In genomic region chr17:78383725-78384471, GRCh38 we compare ENCODE assay signal across 8 cellular contexts. TPM values are rescaled to one million over a fixed set of nuclear protein-coding genes. Genes with fewer than 3 reads are reported as not detected.
DNase-seq lines count a peak whose midpoint lies in the region; ATAC-seq and TF ChIP-seq lines count a peak whose summit lies in the region.

No MANE protein-coding gene starts in this region.

- peaks cover 20% of the 10 kb centered on the region for H3K36me3 Mint-ChIP-seq in CD4-positive, alpha-beta T cell (ENCODE audit: low read depth)
- H3K36me3 Mint-ChIP-seq in endodermal cell (ENCODE audit: low read depth), result peaks cover 20% of the 10 kb centered on the region
- peaks cover 0 to 40% (median 0%) of the 10 kb centered on the region in 3 donors for H3K36me3 Mint-ChIP-seq in naive thymus-derived CD8-positive, alpha-beta T cell

- H3K9me3 Mint-ChIP-seq in CD4-positive, alpha-beta T cell, result no peaks in the 10 kb centered on the region
- no peaks in the 10 kb centered on the region for H3K9me3 Mint-ChIP-seq in endodermal cell
- H3K9me3 Mint-ChIP-seq in naive thymus-derived CD8-positive, alpha-beta T cell, result no peaks in the 10 kb centered on the region

- H3K27me3 Mint-ChIP-seq in CD4-positive, alpha-beta T cell, result no peaks in the 10 kb centered on the region
- no peaks in the 10 kb centered on the region for H3K27me3 Mint-ChIP-seq in endodermal cell (ENCODE audit: insufficient read depth)
- H3K27me3 Mint-ChIP-seq in naive thymus-derived CD8-positive, alpha-beta T cell, result no peaks in the 10 kb centered on the region

- H3K36me3 ChIP-seq in endodermal cell (ENCODE audit: control insufficient read depth, insufficient read depth, low read length), result peaks cover 11% of the 10 kb centered on the region
- no peaks in the 10 kb centered on the region for H3K36me3 ChIP-seq in thyroid gland

- intact Hi-C loops in CD4-positive, alpha-beta T cell (cut with DNase I, micrococcal nuclease), result loop anchor here (5.0 kb wide), 2 partner anchors 33 to 38 kb away; no protein-coding TSS in a partner anchor
- intact Hi-C loops in thyroid gland (cut with DNase I), result no loop called here

- H3K4me3 Mint-ChIP-seq in CD4-positive, alpha-beta T cell, result peak overlapping the region; percentile 79
- H3K4me3 Mint-ChIP-seq in endodermal cell, result no peak overlapping the region
- H3K4me3 Mint-ChIP-seq in naive thymus-derived CD8-positive, alpha-beta T cell, result peak overlapping the region; percentile 4 to 83 (median 68)

- no peak overlapping the region for H3K9ac ChIP-seq in endodermal cell (ENCODE audit: extremely low read depth, low read length, poor library complexity, severe bottlenecking)

- no peak for TF ChIP-seq POLR2A in thyroid gland (IDR thresholded peaks at IDR 0.05)

- POLR2A ChIA-PET in CD4-positive, alpha-beta T cell (lab: Charles Lee), result interaction anchor here (0.6 to 1.2 kb wide), 4 partner anchors 24 to 342 kb away, joined by 3 to 4 read pairs (median 4); partner anchors contain the start of gene SOCS3
- POLR2A ChIA-PET in naive thymus-derived CD8-positive, alpha-beta T cell (lab: Charles Lee), result interaction anchor here (0.7 to 1.0 kb wide), 3 partner anchors 19 to 28 kb away, joined by 3 to 4 read pairs (median 3); no protein-coding TSS in a partner anchor

- no peaks in the 10 kb centered on the region for H3K27me3 ChIP-seq in CD4-positive, alpha-beta T cell (ENCODE audit: control insufficient read depth, insufficient read depth, low read length)
- no peaks in the 10 kb centered on the region for H3K27me3 ChIP-seq in endodermal cell (ENCODE audit: control insufficient read depth, insufficient read depth, low read length, poor library complexity, severe bottlenecking)
- no peaks in the 10 kb centered on the region for H3K27me3 ChIP-seq in thyroid gland

- CTCF ChIA-PET in CD4-positive, alpha-beta T cell (lab: Charles Lee), result interaction anchor here (1.8 to 4.0 kb wide), 4 partner anchors 23 to 133 kb away, joined by 7 to 23 read pairs (median 12); no protein-coding TSS in a partner anchor

- H3K4me1 Mint-ChIP-seq in CD4-positive, alpha-beta T cell (ENCODE audit: low read depth), result peaks cover 80% of the 10 kb centered on the region
- peaks cover 57% of the 10 kb centered on the region for H3K4me1 Mint-ChIP-seq in endodermal cell
- peaks cover 50 to 94% (median 91%) of the 10 kb centered on the region in 4 donors for H3K4me1 Mint-ChIP-seq in naive thymus-derived CD8-positive, alpha-beta T cell

- no peak overlapping the region for H3K4me3 ChIP-seq in endodermal cell (ENCODE audit: low read length)
- no peak overlapping the region for H3K4me3 ChIP-seq in thyroid gland (replicated peaks in 1 of 3)

- ATAC-seq in CD4-positive, alpha-beta T cell (ENCODE audit: poor library complexity), result no peak
- peak; percentile 31 for ATAC-seq in HG02973 (IDR thresholded peaks at IDR 0.05; ENCODE audit: unreplicated experiment)
- peak; percentile 18 to 33 for ATAC-seq in activated CD4-positive, CD25-positive, alpha-beta regulatory T cell treated with anti-CD3 and anti-CD28 coated beads, Interleukin-2, amount 50 U/mL, for 24 hours
- ATAC-seq in naive thymus-derived CD8-positive, alpha-beta T cell, result peak in 1 of 2 donors; percentile 41

- peak overlapping the region; percentile 75 for H3K27ac Mint-ChIP-seq in CD4-positive, alpha-beta T cell
- H3K27ac Mint-ChIP-seq in endodermal cell, result peak overlapping the region; percentile 57
- H3K27ac Mint-ChIP-seq in naive thymus-derived CD8-positive, alpha-beta T cell, result peak overlapping the region; percentile 88 to 96 (median 92)

- H3K9me3 ChIP-seq in CD4-positive, alpha-beta T cell (ENCODE audit: control insufficient read depth, low read length), result no peaks in the 10 kb centered on the region
- no peaks in the 10 kb centered on the region for H3K9me3 ChIP-seq in endodermal cell (ENCODE audit: control insufficient read depth, low read length)
- H3K9me3 ChIP-seq in thyroid gland, result no peaks in the 10 kb centered on the region

- 87 to 89% methylated on average over 15 of the region's 15 CpGs for WGBS in endodermal cell (ENCODE audit: insufficient coverage in 1 of 2, insufficient read length in 1 of 2), 2 experiments
- WGBS in thyroid gland, 2 donors, result 62 to 75% methylated on average over 15 of the region's 15 CpGs

- peaks cover 15% of the 10 kb centered on the region for H3K4me1 ChIP-seq in endodermal cell (ENCODE audit: control insufficient read depth, insufficient read depth, low read length)
- H3K4me1 ChIP-seq in thyroid gland, result peaks cover 41 to 77% of the 10 kb centered on the region in 2 donors

- peak overlapping the region; percentile 48 for H3K27ac ChIP-seq in CD4-positive, alpha-beta T cell (ENCODE audit: low read depth, low read length)
- H3K27ac ChIP-seq in endodermal cell (ENCODE audit: low read depth, low read length) (no peak overlapping the region), thyroid gland (peak overlapping the region; percentile 3 to 88 (median 71))

- peak in 4 of 10 experiments; percentile 16 to 44 (median 26) for DNase-seq in CD4-positive, alpha-beta T cell
- peak; percentile 57 for DNase-seq in endodermal cell
- no peak for DNase-seq in naive thymus-derived CD8-positive, alpha-beta T cell
- peak; percentile 36 to 55 for DNase-seq in thyroid gland
- no peak for DNase-seq in 8988T
- no peak for DNase-seq in DMS53 treated with DMSO at 0.1 percent for 48 hours (lab: John Stamatoyannopoulos, UW; ENCODE audit: unreplicated experiment)

- TF ChIP-seq CTCF in CD4-positive, alpha-beta T cell (IDR thresholded peaks at IDR 0.05), result no peak
- no peak for TF ChIP-seq CTCF in endodermal cell (conservative IDR thresholded peaks at IDR 0.05)
- no peak for TF ChIP-seq CTCF in thyroid gland (IDR thresholded peaks at IDR 0.05)

RNA-seq across cellular contexts. Expression of gene PGS1, which starts 5.4 kb away (rescaled TPM):
- 10 to 100 TPM; 40.9 to 45.3 TPM for total RNA-seq in CD4-positive, alpha-beta T cell
- total RNA-seq in endodermal cell (10 to 100 TPM; 57.1 to 58.2 TPM), thyroid gland (10 to 100 TPM; 41.2 to 87.2 (median 69.1) TPM)
- polyA plus RNA-seq in endodermal cell (2013, experiment 1 of 2), result 33.1 TPM
- polyA plus RNA-seq in endodermal cell (2013, experiment 2 of 2), result 32.3 TPM
- 10 to 100 TPM; 72.5 to 73.4 TPM for total RNA-seq in naive thymus-derived CD8-positive, alpha-beta T cell
- 10 to 100 TPM; 24.3 to 46.6 (median 32.7) TPM for polyA plus RNA-seq in naive thymus-derived CD8-positive, alpha-beta T cell

RNA-seq across cellular contexts. Expression of gene SOCS3, which starts 24.0 kb away (rescaled TPM):
- total RNA-seq in CD4-positive, alpha-beta T cell, result 100 to 1,000 TPM; 414 to 427 TPM
- total RNA-seq in endodermal cell (10 to 100 TPM; 54.2 to 75.3 TPM), thyroid gland (100 to 1,000 TPM in 1 of 4 donors, 10 to 100 TPM in 2, 1 to 10 TPM in 1; 9.2 to 110 (median 33.3) TPM)
- polyA plus RNA-seq in endodermal cell (2013, experiment 1 of 2), result 15.1 TPM
- 19.8 TPM for polyA plus RNA-seq in endodermal cell (2013, experiment 2 of 2)
- 1 to 10 TPM in 1 of 2 experiments, under 1 TPM in 1; 0.86 to 1.0 TPM for total RNA-seq in naive thymus-derived CD8-positive, alpha-beta T cell
- 10 to 100 TPM; 21.2 to 43.9 (median 37.3) TPM for polyA plus RNA-seq in naive thymus-derived CD8-positive, alpha-beta T cell

Comparison
In these comparisons a context has a peak if more than half of its experiments do, and no peak if none do; other contexts are left out.
1. DNase-seq: peak in endodermal cell (single experiment) and thyroid gland (2 of 2); none in naive thymus-derived CD8-positive, alpha-beta T cell (0 of 10), 8988T (single experiment) and DMS53 treated with DMSO at 0.1 percent for 48 hours (single experiment).
2. RNA of gene SOCS3, which starts 24.0 kb away (total RNA-seq): 414 to 427 TPM in CD4-positive, alpha-beta T cell, 54.2 to 75.3 TPM in endodermal cell and 9.2 to 110 TPM in thyroid gland; 0.86 to 1.0 TPM in naive thymus-derived CD8-positive, alpha-beta T cell; every median in the first group is over 4 times any median in the second.
3. Peak in every context shown above with its lines, with median percentiles within 50 percentile points of each other: H3K27ac Mint-ChIP-seq.